10 cellular contexts compared by ENCODE assay signal in genomic region chr17:80774643-80775281, GRCh38.
DNase-seq lines count a peak whose midpoint lies in the region; ATAC-seq and TF ChIP-seq lines count a peak whose summit lies in the region.
"Had no signal": no experiment of that assay in that cellular context is flagged by ENCODE, and none has a peak within 500 bp of the region (broad histone marks: within the 10 kb centered on the region; RNA-seq: fewer than 3 reads in every experiment).

No MANE protein-coding gene starts in this region.

- H3K27ac Mint-ChIP-seq in stimulated activated naive CD8-positive, alpha-beta T cell treated with anti-CD3 and anti-CD28 coated beads, Interleukin-15, amount 100 ng/mL, for 72 hours, result peak overlapping the region; percentile 92 to 93

- no peak overlapping the region for H3K27ac ChIP-seq in osteoblast (ENCODE audit: low read depth, low read length)
- H3K27ac ChIP-seq: cardiac muscle cell had no signal

- H4K20me1 ChIP-seq in osteoblast (ENCODE audit: insufficient read depth, low read length), result no peaks in the 10 kb centered on the region

- no peaks in the 10 kb centered on the region for H3K27me3 Mint-ChIP-seq in stimulated activated naive CD8-positive, alpha-beta T cell treated with anti-CD3 and anti-CD28 coated beads, Interleukin-15, amount 100 ng/mL, for 72 hours

- H2AFZ ChIP-seq in osteoblast (ENCODE audit: low read length), result no peak overlapping the region

- no peak for TF ChIP-seq CTCF in osteoblast (IDR thresholded peaks at IDR 0.05; ENCODE audit: extremely low read depth, low read depth, low read length)

- no peak overlapping the region for H3K4me3 ChIP-seq in osteoblast (ENCODE audit: insufficient read depth, low read length)
- H3K4me3 ChIP-seq: cardiac muscle cell, MG63 had no signal

- peak; percentile 39 for DNase-seq in activated CD4-positive, alpha-beta T cell treated with anti-CD3 and anti-CD28 coated beads for 48 hours
- DNase-seq in activated CD4-positive, alpha-beta T cell treated with anti-CD3 and anti-CD28 coated beads, Interleukin-2, amount 50 U/mL, for 48 hours, result no peak
- peak; percentile 72 for DNase-seq in NCI-H345 treated with DMSO at 0.1 percent for 48 hours (lab: John Stamatoyannopoulos, UW; ENCODE audit: unreplicated experiment)
- DNase-seq in dermis blood vessel endothelial cell, result peak; percentile 52
- DNase-seq in stimulated activated naive CD8-positive, alpha-beta T cell treated with anti-CD3 and anti-CD28 coated beads, Interleukin-15, amount 100 ng/mL, for 72 hours, result peak in 1 of 2 donors; percentile 45
- no peak for DNase-seq in osteoblast (ENCODE audit: insufficient read length, low spot score, missing footprints)
- DNase-seq: MG63 had no signal

- no peaks in the 10 kb centered on the region for H3K79me2 ChIP-seq in osteoblast (ENCODE audit: insufficient read depth, low read length)

- H3K4me1 ChIP-seq in osteoblast (ENCODE audit: insufficient read depth, low read length), result peaks cover 10% of the 10 kb centered on the region

- ATAC-seq in stimulated activated naive CD8-positive, alpha-beta T cell treated with anti-CD3 and anti-CD28 coated beads, Interleukin-15, amount 100 ng/mL, for 72 hours, result peak; percentile 80
- ATAC-seq in HG03095 (IDR thresholded peaks at IDR 0.05; ENCODE audit: unreplicated experiment) (no peak), GM21723 (IDR thresholded peaks at IDR 0.05; ENCODE audit: unreplicated experiment) (no peak)

- H3K36me3 ChIP-seq in osteoblast (ENCODE audit: insufficient read depth, low read length), result peaks cover 6% of the 10 kb centered on the region
- H3K36me3 ChIP-seq: cardiac muscle cell had no signal

- H3K4me3 Mint-ChIP-seq in stimulated activated naive CD8-positive, alpha-beta T cell treated with anti-CD3 and anti-CD28 coated beads, Interleukin-15, amount 100 ng/mL, for 72 hours, result peak overlapping the region; percentile 79 to 88

- no peaks in the 10 kb centered on the region for H3K27me3 ChIP-seq in osteoblast (ENCODE audit: insufficient read depth, low read length)
- H3K27me3 ChIP-seq: cardiac muscle cell, MG63 had no signal

- no peaks in the 10 kb centered on the region for H3K9me3 ChIP-seq in osteoblast (ENCODE audit: low read depth, low read length)
- H3K9me3 ChIP-seq: MG63 had no signal

- peaks cover 89% of the 10 kb centered on the region for H3K4me1 Mint-ChIP-seq in stimulated activated naive CD8-positive, alpha-beta T cell treated with anti-CD3 and anti-CD28 coated beads, Interleukin-15, amount 100 ng/mL, for 72 hours

- H3K4me2 ChIP-seq in osteoblast (ENCODE audit: insufficient read depth, low read length), result no peak overlapping the region

- no peaks in the 10 kb centered on the region for H3K9me3 Mint-ChIP-seq in stimulated activated naive CD8-positive, alpha-beta T cell treated with anti-CD3 and anti-CD28 coated beads, Interleukin-15, amount 100 ng/mL, for 72 hours

Comparison
In these comparisons a context has a peak if more than half of its experiments do, and no peak if none do; other contexts are left out.
1. DNase-seq: peak in activated CD4-positive, alpha-beta T cell treated with anti-CD3 and anti-CD28 coated beads for 48 hours (single experiment), NCI-H345 treated with DMSO at 0.1 percent for 48 hours (single experiment) and dermis blood vessel endothelial cell (single experiment); none in activated CD4-positive, alpha-beta T cell treated with anti-CD3 and anti-CD28 coated beads, Interleukin-2, amount 50 U/mL, for 48 hours (0 of 2) and osteoblast (single experiment).